Comparison of ENCODE assay signal across 1 cellular context in the genomic region with DNA sequence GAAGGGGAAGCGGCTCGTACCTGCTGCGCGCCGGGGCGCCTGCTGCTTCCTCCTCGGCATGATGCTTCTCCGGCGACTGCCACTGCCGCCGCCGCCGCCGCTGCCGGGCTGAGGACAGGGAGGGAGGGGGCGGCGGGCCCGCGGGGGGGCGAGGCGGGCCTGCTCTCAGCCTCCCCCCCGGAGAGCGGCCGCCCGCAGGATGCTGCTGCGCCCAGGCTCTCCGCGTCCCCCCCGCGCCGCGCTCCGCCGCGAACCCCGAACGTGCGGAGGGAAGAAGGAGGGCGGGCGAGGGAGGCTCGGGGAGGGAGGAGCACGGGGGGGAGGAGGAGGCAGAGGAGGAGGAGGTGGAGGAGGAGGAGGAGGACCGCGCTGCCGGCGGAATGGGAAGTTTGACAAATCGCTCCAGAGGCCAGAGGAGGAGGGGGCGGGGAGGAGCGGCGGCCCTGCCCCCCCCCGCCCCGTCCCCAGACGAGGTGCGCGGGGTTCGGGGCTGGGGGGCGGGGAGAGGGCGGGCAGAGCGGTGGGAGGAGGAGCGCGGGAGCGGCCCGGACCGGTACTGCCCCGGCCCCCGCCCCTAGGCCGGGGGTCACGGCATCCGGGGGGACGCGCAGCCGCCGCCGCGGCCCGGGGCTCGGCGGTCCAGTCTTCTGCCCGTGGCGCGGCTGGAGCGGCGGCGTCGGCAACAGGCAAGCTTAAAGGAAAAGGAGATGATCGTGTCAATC.
A peak's percentile ranks its signal among the peaks of the same experiment; 100 is the strongest.
TF ChIP-seq lines count a peak whose summit lies in the region.

A gene with protein sequence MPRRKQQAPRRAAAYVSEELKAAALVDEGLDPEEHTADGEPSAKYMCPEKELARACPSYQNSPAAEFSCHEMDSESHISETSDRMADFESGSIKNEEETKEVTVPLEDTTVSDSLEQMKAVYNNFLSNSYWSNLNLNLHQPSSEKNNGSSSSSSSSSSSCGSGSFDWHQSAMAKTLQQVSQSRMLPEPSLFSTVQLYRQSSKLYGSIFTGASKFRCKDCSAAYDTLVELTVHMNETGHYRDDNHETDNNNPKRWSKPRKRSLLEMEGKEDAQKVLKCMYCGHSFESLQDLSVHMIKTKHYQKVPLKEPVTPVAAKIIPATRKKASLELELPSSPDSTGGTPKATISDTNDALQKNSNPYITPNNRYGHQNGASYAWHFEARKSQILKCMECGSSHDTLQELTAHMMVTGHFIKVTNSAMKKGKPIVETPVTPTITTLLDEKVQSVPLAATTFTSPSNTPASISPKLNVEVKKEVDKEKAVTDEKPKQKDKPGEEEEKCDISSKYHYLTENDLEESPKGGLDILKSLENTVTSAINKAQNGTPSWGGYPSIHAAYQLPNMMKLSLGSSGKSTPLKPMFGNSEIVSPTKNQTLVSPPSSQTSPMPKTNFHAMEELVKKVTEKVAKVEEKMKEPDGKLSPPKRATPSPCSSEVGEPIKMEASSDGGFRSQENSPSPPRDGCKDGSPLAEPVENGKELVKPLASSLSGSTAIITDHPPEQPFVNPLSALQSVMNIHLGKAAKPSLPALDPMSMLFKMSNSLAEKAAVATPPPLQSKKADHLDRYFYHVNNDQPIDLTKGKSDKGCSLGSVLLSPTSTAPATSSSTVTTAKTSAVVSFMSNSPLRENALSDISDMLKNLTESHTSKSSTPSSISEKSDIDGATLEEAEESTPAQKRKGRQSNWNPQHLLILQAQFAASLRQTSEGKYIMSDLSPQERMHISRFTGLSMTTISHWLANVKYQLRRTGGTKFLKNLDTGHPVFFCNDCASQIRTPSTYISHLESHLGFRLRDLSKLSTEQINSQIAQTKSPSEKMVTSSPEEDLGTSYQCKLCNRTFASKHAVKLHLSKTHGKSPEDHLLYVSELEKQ (minus strand): TSS at position 277 of the 722 bp plus-strand sequence. CDS start 217 bp downstream, at position 60.

TF ChIP-seq in A549, 52 proteins besides CTCF, POLR2A, EP300 and RAD21 (continued from another document):
- TF ChIP-seq JUN (IDR thresholded peaks at IDR 0.05), result peak in 1 of 2 experiments; percentile 28; a peak in 1 of 5 replicates
